In the genomic region with DNA sequence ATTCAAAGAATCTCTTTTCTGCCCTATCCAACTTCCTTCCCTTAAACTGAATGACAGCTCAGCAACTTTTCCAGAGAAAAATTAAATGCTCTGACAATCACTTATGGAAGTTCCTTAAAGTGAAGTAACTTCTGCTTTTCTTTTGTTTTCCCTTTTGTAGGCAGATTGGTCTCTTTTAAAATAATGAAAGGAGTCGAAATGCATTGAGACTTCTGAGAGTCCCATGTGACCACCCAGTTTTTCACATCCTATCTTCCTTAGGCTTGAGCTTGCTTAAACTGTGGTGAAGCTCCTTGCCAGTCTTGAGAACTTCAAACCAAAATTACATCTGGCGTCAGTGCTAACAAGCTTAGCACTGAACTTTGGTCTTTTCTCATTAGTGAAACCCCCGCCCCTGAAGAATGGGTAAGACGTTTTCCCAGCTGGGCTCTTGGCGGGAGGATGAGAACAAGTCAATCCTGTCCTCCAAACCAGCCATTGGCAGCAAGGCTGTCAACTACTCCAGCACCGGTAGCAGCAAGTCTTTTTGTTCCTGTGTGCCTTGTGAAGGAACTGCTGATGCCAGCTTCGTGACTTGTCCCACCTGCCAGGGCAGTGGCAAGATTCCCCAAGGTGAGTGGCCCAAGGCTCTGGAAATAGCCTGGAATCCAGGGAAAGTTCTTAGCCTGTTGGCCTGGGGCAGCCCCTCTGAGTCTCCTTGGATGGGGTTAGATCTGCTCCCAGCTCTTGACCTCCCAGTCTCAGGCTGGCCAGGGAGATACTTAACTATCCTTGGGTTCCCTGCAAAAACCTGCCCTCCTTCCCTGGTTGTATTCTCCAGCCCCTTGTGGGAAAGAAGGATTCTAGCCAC, we compare ENCODE assay signal across 9 cellular contexts. TPM values are rescaled to one million over a fixed set of nuclear protein-coding genes. Genes with fewer than 3 reads are reported as not detected.
DNase-seq lines count a peak whose midpoint lies in the region; FAIRE-seq and TF ChIP-seq lines count a peak whose summit lies in the region.
"Had no signal": no experiment of that assay in that cellular context is flagged by ENCODE, and none has a peak within 500 bp of the region (broad histone marks: within the 10 kb centered on the region; RNA-seq: fewer than 3 reads in every experiment).

No MANE protein-coding gene starts in this region.

- DNase-seq in H9, result no peak
- DNase-seq in glutamatergic neuron, result no peak
- DNase-seq in small intestine, result peak; percentile 42
- DNase-seq in NCI-H1417 (lab: John Stamatoyannopoulos, UW), result no peak
- no peak for DNase-seq in KG1 (lab: John Stamatoyannopoulos, UW)
- no peak for DNase-seq in ureter (ENCODE audit: low spot score)
- no peak for DNase-seq in SHP77 (lab: John Stamatoyannopoulos, UW)

- no peak for FAIRE-seq in small intestine (lab: Jason Lieb, UNC)

- H3K4me1 Mint-ChIP-seq in H9, result peaks cover 17 to 22% of the 10 kb centered on the region in 2 experiments
- peaks cover 13% of the 10 kb centered on the region for H3K4me1 Mint-ChIP-seq in glutamatergic neuron (ENCODE audit: low read depth, unreplicated experiment)

- H3K23me2 ChIP-seq in H9 (ENCODE audit: insufficient read length, low read depth, low read length, poor library complexity, severe bottlenecking), result peaks cover 7% of the 10 kb centered on the region

- TF ChIP-seq CTCF in H9 (conservative IDR thresholded peaks at IDR 0.05), result no peak
- no peak for TF ChIP-seq CTCF in SU-DHL-6 (IDR thresholded peaks at IDR 0.05; ENCODE audit: insufficient read depth, low read length, poor library complexity, severe bottlenecking)
- no peak for TF ChIP-seq CTCF in glutamatergic neuron (IDR thresholded peaks at IDR 0.05; ENCODE audit: partially characterized antibody, unreplicated experiment)

- peaks cover 12% of the 10 kb centered on the region for H3F3A ChIP-seq in SU-DHL-6 (ENCODE audit: insufficient read depth)

- H3K36me3 ChIP-seq in SU-DHL-6 (ENCODE audit: low read length) (no peaks in the 10 kb centered on the region), small intestine (ENCODE audit: control insufficient read depth in 2 of 2, insufficient read depth in 2 of 2, low read length in 2 of 2) (peaks cover 5 to 6% of the 10 kb centered on the region in 2 donors)

- no peak overlapping the region for H2BK120ac ChIP-seq in H9 (ENCODE audit: low read depth, low read length, poor library complexity, severe bottlenecking)

- H3K14ac ChIP-seq in H9 (ENCODE audit: insufficient read depth, low read length), result no peak overlapping the region

- H3K4me3 ChIP-seq in SU-DHL-6 (ENCODE audit: insufficient read depth, low read length, poor library complexity, severe bottlenecking), result peak overlapping the region; percentile 87
- H3K4me3 ChIP-seq in small intestine (ENCODE audit: low read depth in 1 of 2, low read length in 2 of 2), result no peak overlapping the region

- no peaks in the 10 kb centered on the region for H3K79me1 ChIP-seq in H9 (ENCODE audit: insufficient read depth, low read depth, low read length, poor library complexity, severe bottlenecking)

- no peak overlapping the region for H4K5ac ChIP-seq in H9 (ENCODE audit: insufficient read length, low read depth, low read length)

- H3K56ac ChIP-seq in H9 (ENCODE audit: insufficient read length, low read depth, low read length), result no peak overlapping the region

- H3T11ph ChIP-seq in H9 (ENCODE audit: low read length), result no peak overlapping the region

- no peak overlapping the region for H2BK20ac ChIP-seq in H9 (ENCODE audit: low read depth, low read length, poor library complexity, severe bottlenecking)

- no peak overlapping the region for H3K18ac ChIP-seq in H9 (ENCODE audit: insufficient read length, low read depth, low read length)

- H3K4me1 ChIP-seq in H9 (ENCODE audit: insufficient read depth, low read length), result peaks cover 3% of the 10 kb centered on the region; the same call in 1 of the 2 replicates
- H3K4me1 ChIP-seq in small intestine (ENCODE audit: control insufficient read depth in 2 of 2, insufficient read depth in 1 of 2, low read depth in 1 of 2, low read length in 1 of 2), result no peaks in the 10 kb centered on the region

- H3K9me3 ChIP-seq in H9 (ENCODE audit: control insufficient read depth, low read depth, low read length), result no peaks in the 10 kb centered on the region
- H3K9me3 ChIP-seq in SU-DHL-6 (ENCODE audit: insufficient read depth, low read length), result no peaks in the 10 kb centered on the region
- H3K9me3 ChIP-seq in small intestine (ENCODE audit: control insufficient read depth, low read depth), result no peaks in the 10 kb centered on the region

- no peak overlapping the region for H2BK12ac ChIP-seq in H9 (ENCODE audit: insufficient read length, low read depth, low read length)

- H3K4me3 Mint-ChIP-seq in H9, result peak overlapping the region; percentile 91 to 95
- peak overlapping the region; percentile 94 for H3K4me3 Mint-ChIP-seq in glutamatergic neuron (ENCODE audit: unreplicated experiment)

- H2AK5ac ChIP-seq in H9 (ENCODE audit: insufficient read length, low read length), result no peak overlapping the region

- H3K9me3 Mint-ChIP-seq in H9 (no peaks in the 10 kb centered on the region), glutamatergic neuron (ENCODE audit: unreplicated experiment) (peaks cover 3% of the 10 kb centered on the region)

- no peak overlapping the region for H3K23ac ChIP-seq in H9 (ENCODE audit: insufficient read length, low read depth, low read length)

- H2BK5ac ChIP-seq in H9 (ENCODE audit: insufficient read length, low read length), result no peak overlapping the region

- WGBS in H9 (ENCODE audit: extremely low coverage, insufficient read length, low lambda C conversion rate), result no CpG with 5 or more reads among the region's 7 CpGs
- 10 to 35% (median 27%) methylated on average over 7 of the region's 7 CpGs for WGBS in small intestine, 3 donors

- H2AFZ ChIP-seq in H9 (ENCODE audit: low read length) (no peak overlapping the region), SU-DHL-6 (ENCODE audit: low read depth, low read length, severe bottlenecking) (no peak overlapping the region)

- H4K91ac ChIP-seq in H9 (ENCODE audit: insufficient read length, low read depth, low read length), result no peak overlapping the region

- H3K27ac Mint-ChIP-seq in H9 (peak overlapping the region in 1 of 3 experiments; percentile 96; a peak in 1 of 7 replicates), glutamatergic neuron (ENCODE audit: unreplicated experiment) (peak overlapping the region; percentile 0)

- no peaks in the 10 kb centered on the region for H3K27me3 ChIP-seq in H9 (ENCODE audit: insufficient read depth, low read length)
- H3K27me3 ChIP-seq in SU-DHL-6 (ENCODE audit: low read length), result no peaks in the 10 kb centered on the region
- no peaks in the 10 kb centered on the region for H3K27me3 ChIP-seq in small intestine (ENCODE audit: control insufficient read depth in 2 of 2, insufficient read depth in 2 of 2, low read length in 2 of 2)

- peaks cover 1 to 16% (median 13%) of the 10 kb centered on the region in 3 experiments; a peak in 6 of 7 replicates for H3K36me3 Mint-ChIP-seq in H9 (ENCODE audit: insufficient read depth in 1 of 3, low read depth in 3 of 3)
- H3K36me3 Mint-ChIP-seq in glutamatergic neuron (ENCODE audit: unreplicated experiment), result no peaks in the 10 kb centered on the region

- H3K79me2 ChIP-seq in H9 (ENCODE audit: insufficient read depth, low read length) (no peaks in the 10 kb centered on the region), SU-DHL-6 (ENCODE audit: insufficient read depth, low read length) (no peaks in the 10 kb centered on the region)

- H3K27me3 Mint-ChIP-seq in H9 (ENCODE audit: low read depth) (no peaks in the 10 kb centered on the region; the same call in 1 of the 2 replicates), glutamatergic neuron (ENCODE audit: unreplicated experiment) (no peaks in the 10 kb centered on the region)

- no peak overlapping the region for H3K4ac ChIP-seq in H9 (ENCODE audit: low read depth, low read length)

- H4K20me1 ChIP-seq in H9 (ENCODE audit: control insufficient read depth, insufficient read depth, insufficient read length) (no peaks in the 10 kb centered on the region), SU-DHL-6 (ENCODE audit: low read depth, low read length) (no peaks in the 10 kb centered on the region)

- H2BK15ac ChIP-seq in H9 (ENCODE audit: low read depth, low read length), result no peak overlapping the region

- H3K27ac ChIP-seq in H9 (ENCODE audit: insufficient read length, low read depth, low read length) (no peak overlapping the region), SU-DHL-6 (ENCODE audit: low read depth, low read length) (peak overlapping the region; percentile 55; the same call in 1 of the 2 replicates), small intestine (ENCODE audit: low read depth in 1 of 2, low read length in 1 of 2) (peak overlapping the region; percentile 60 to 93)
- H3K27ac ChIP-seq: VCaP had no signal

- no peak overlapping the region for H4K8ac ChIP-seq in H9 (replicated peaks; ENCODE audit: insufficient read length, low read depth, low read length)

- no peak overlapping the region for H3K9ac ChIP-seq in H9 (ENCODE audit: extremely low read depth, insufficient read length, low read length)
- peak overlapping the region; percentile 71 for H3K9ac ChIP-seq in SU-DHL-6 (ENCODE audit: low read length)

- H3K4me2 ChIP-seq in H9 (ENCODE audit: insufficient read depth, insufficient read length, low read length) (peak overlapping the region; percentile 70), SU-DHL-6 (ENCODE audit: low read depth, low read length, poor library complexity, severe bottlenecking) (peak overlapping the region; percentile 91)

- H3K9me2 ChIP-seq in SU-DHL-6 (replicated peaks; ENCODE audit: insufficient read depth, low read length), result no peaks in the 10 kb centered on the region

RNA-seq across cellular contexts. Expression of gene TMEM106A, which starts 1.2 kb away (rescaled TPM):
- total RNA-seq in H9 (2021) (3.7 and 4.5 TPM in 2 replicates), glutamatergic neuron (ENCODE audit: unreplicated experiment) (2.3 TPM), ureter (15.5 TPM)
- 1 to 10 TPM in 2 of 3 donors, under 1 TPM in 1; 0.22 to 5.9 (median 1.6) TPM for polyA plus RNA-seq in small intestine

RNA-seq across cellular contexts. Expression of gene CCDC200, which starts 15.6 kb away (rescaled TPM):
- total RNA-seq in H9 (2021) (not detected in 2 replicates), glutamatergic neuron (ENCODE audit: unreplicated experiment) (not detected), ureter (not detected)
- not detected for polyA plus RNA-seq in small intestine

RNA-seq across cellular contexts. Expression of gene RNU2-1, which starts 20.9 kb away (rescaled TPM):
- 6,078 and 6,186 TPM in 2 replicates for total RNA-seq in H9 (2021)
- total RNA-seq in glutamatergic neuron (ENCODE audit: unreplicated experiment), result 9,258 TPM
- not detected for polyA plus RNA-seq in small intestine
- total RNA-seq in ureter, result 1,456 TPM

RNA-seq across cellular contexts. Expression of gene NBR1, which starts 41.9 kb away (rescaled TPM):
- 34.2 and 34.6 TPM in 2 replicates for total RNA-seq in H9 (2021)
- 51.8 TPM for total RNA-seq in glutamatergic neuron (ENCODE audit: unreplicated experiment)
- 10 to 100 TPM; 42.7 to 74.7 (median 62.4) TPM for polyA plus RNA-seq in small intestine
- total RNA-seq in ureter, result 84.7 TPM
